8 cellular contexts compared by ENCODE assay signal in the genomic region with DNA sequence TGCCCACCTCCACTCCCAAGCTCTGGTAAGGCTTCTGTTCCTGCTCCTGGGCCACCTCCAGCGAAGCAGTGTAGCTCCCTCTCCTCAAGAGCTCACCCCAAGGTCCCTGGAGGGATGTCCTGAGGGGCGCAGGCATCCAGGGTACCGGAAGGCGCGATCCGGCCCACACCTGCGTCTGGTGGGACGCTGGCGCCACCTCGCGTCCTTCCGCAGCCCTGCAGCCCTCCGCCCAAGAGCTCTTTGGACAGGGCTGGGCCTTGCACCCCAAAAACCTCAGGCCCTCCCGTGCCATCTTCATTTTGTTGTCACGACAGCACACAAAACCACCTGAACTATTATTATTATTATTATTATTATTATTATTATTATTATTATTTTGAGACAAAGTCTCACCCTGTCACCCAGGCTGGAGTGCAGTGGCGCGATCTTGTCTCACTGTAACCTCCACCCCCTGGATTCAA. TPM values are rescaled to one million over a fixed set of nuclear protein-coding genes. Genes with fewer than 3 reads are reported as not detected.
DNase-seq lines count a peak whose midpoint lies in the region; ATAC-seq and TF ChIP-seq lines count a peak whose summit lies in the region.

No MANE protein-coding gene starts in this region.

- H2BK12ac ChIP-seq in neuronal stem cell (ENCODE audit: low read length): peak overlapping the region; percentile 1

- dilution Hi-C loops in mammary epithelial cell (cut with HindIII; ENCODE audit: low sequenced_read_pairs): no loop called here

- no peak overlapping the region for H3K23ac ChIP-seq in neuronal stem cell (ENCODE audit: low read depth, low read length, poor library complexity)

- ATAC-seq in HG02798 (IDR thresholded peaks at IDR 0.05; ENCODE audit: poor library complexity, unreplicated experiment): no peak

- H4K8ac ChIP-seq in neuronal stem cell (ENCODE audit: low read depth, low read length): no peak overlapping the region

- H3K4ac ChIP-seq in neuronal stem cell (ENCODE audit: low read length): no peak overlapping the region

- H3K27ac ChIP-seq in mammary epithelial cell (ENCODE audit: insufficient read depth, low read depth, low read length) (no peak overlapping the region), neuronal stem cell (replicated peaks; ENCODE audit: low read length) (no peak overlapping the region), vagina (no peak overlapping the region)

- no peaks in the 10 kb centered on the region for H3K79me2 ChIP-seq in mammary epithelial cell (ENCODE audit: insufficient read depth, low read length)

- no peak overlapping the region for H3K4me2 ChIP-seq in mammary epithelial cell (ENCODE audit: insufficient read depth, low read depth, low read length)
- H3K4me2 ChIP-seq in neuronal stem cell (ENCODE audit: insufficient read depth, low read length, poor library complexity, severe bottlenecking): no peak overlapping the region

- no peak overlapping the region for H3K14ac ChIP-seq in neuronal stem cell (ENCODE audit: low read length)

- no peak overlapping the region for H2BK15ac ChIP-seq in neuronal stem cell (ENCODE audit: low read length)

- no peaks in the 10 kb centered on the region for H3K27me3 ChIP-seq in mammary epithelial cell (ENCODE audit: insufficient read depth, low read length)
- no peaks in the 10 kb centered on the region for H3K27me3 ChIP-seq in neuronal stem cell (ENCODE audit: control insufficient read depth in 3 of 3, insufficient read depth in 3 of 3, low read depth in 1 of 3, low read length in 3 of 3)
- H3K27me3 ChIP-seq in vagina: no peaks in the 10 kb centered on the region

- H3K18ac ChIP-seq in neuronal stem cell (ENCODE audit: low read length): peak overlapping the region; percentile 12

- H2BK5ac ChIP-seq in neuronal stem cell (ENCODE audit: low read length): no peak overlapping the region

- peak; percentile 55 for DNase-seq in AG08396 (ENCODE audit: low spot score)
- peak; percentile 51 for DNase-seq in GM12865 (ENCODE audit: low read depth)
- peak; percentile 59 for DNase-seq in RPMI8226
- no peak for DNase-seq in mammary epithelial cell
- DNase-seq in neuronal stem cell (ENCODE audit: low spot score): no peak
- DNase-seq in NCI-H774 (lab: John Stamatoyannopoulos, UW): no peak
- no peak for DNase-seq in vagina (ENCODE audit: extremely low spot score in 2 of 2)

- TF ChIP-seq CTCF in GM12865 (IDR thresholded peaks at IDR 0.05; ENCODE audit: insufficient read depth, low read depth, low read length, missing control alignments) (peak; percentile 89), mammary epithelial cell (conservative IDR thresholded peaks at IDR 0.05 in 1 of 2, IDR thresholded peaks at IDR 0.05 in 1 of 2; ENCODE audit: extremely low read depth in 1 of 2, insufficient read depth in 1 of 2, low read depth in 1 of 2, low read length in 2 of 2) (peak; percentile 70 to 86), vagina (IDR thresholded peaks at IDR 0.05) (peak in 1 of 3 experiments; percentile 21)

- H3K9ac ChIP-seq in mammary epithelial cell (ENCODE audit: insufficient read depth, low read length) (no peak overlapping the region), neuronal stem cell (ENCODE audit: low read depth, low read length, poor library complexity) (no peak overlapping the region)

- H3K4me3 ChIP-seq in GM12865 (ENCODE audit: low read depth, low read length): no peak overlapping the region
- H3K4me3 ChIP-seq in mammary epithelial cell (replicated peaks in 1 of 3; ENCODE audit: insufficient read depth in 1 of 3, low read depth in 2 of 3, low read length in 3 of 3): no peak overlapping the region
- H3K4me3 ChIP-seq in neuronal stem cell (ENCODE audit: low read length in 2 of 2): no peak overlapping the region
- no peak overlapping the region for H3K4me3 ChIP-seq in vagina

- H4K20me1 ChIP-seq in mammary epithelial cell (ENCODE audit: insufficient read depth, low read length): no peaks in the 10 kb centered on the region

- WGBS in mammary epithelial cell (ENCODE audit: low coverage, missing lambda C conversion rate): 8% methylated on average over 4 of the region's 17 CpGs
- WGBS in neuronal stem cell (ENCODE audit: extremely low coverage in 2 of 2, insufficient read length in 2 of 2, insufficient replicate concordance in 1 of 2), 2 donors: no CpG with 5 or more reads among the region's 17 CpGs

- H2AFZ ChIP-seq in mammary epithelial cell (ENCODE audit: low read depth, low read length) (no peak overlapping the region), neuronal stem cell (ENCODE audit: low read length) (no peak overlapping the region)

- BruUV-seq in mammary epithelial cell (replicated peaks; lab: Mats Ljungman, UMichigan): no TSS peak

- no peak overlapping the region for H2BK120ac ChIP-seq in neuronal stem cell (ENCODE audit: low read depth, low read length)

- in situ Hi-C loops in mammary epithelial cell (cut with MboI; ENCODE audit: low sequenced_read_pairs in 2 of 2): loop anchor here in 1 of 2 donors (10.0 kb wide), 1 partner anchor 937 kb away; no protein-coding TSS in a partner anchor

- peaks cover 4% of the 10 kb centered on the region for H3K4me1 ChIP-seq in mammary epithelial cell (ENCODE audit: insufficient read depth, low read length)
- no peaks in the 10 kb centered on the region for H3K4me1 ChIP-seq in neuronal stem cell (ENCODE audit: control insufficient read depth in 2 of 2, insufficient read depth in 1 of 2, low read depth in 1 of 2, low read length in 2 of 2)
- H3K4me1 ChIP-seq in vagina: peaks cover 10% of the 10 kb centered on the region

- no peak for TF ChIP-seq POLR2A in vagina (IDR thresholded peaks at IDR 0.05)

- H4K91ac ChIP-seq in neuronal stem cell (ENCODE audit: low read depth, low read length, poor library complexity): no peak overlapping the region

- H3K9me3 ChIP-seq in mammary epithelial cell (replicated peaks; ENCODE audit: insufficient read depth, low read length) (no peaks in the 10 kb centered on the region), neuronal stem cell (replicated peaks in 1 of 2; ENCODE audit: control insufficient read depth in 2 of 2, insufficient read depth in 1 of 2, low read depth in 1 of 2, low read length in 2 of 2) (no peaks in the 10 kb centered on the region), vagina (no peaks in the 10 kb centered on the region)

- peaks cover 2% of the 10 kb centered on the region for H3K79me1 ChIP-seq in neuronal stem cell (ENCODE audit: low read depth, low read length)

- CTCF ChIA-PET in mammary epithelial cell (lab: Charles Lee; ENCODE audit: low non-redundant PET): interaction anchor here (0.7 kb wide), 1 partner anchor 929 kb away, joined by 5 read pairs; no protein-coding TSS in a partner anchor

- H3K36me3 ChIP-seq in mammary epithelial cell (ENCODE audit: insufficient read depth, low read length) (no peaks in the 10 kb centered on the region), neuronal stem cell (replicated peaks in 1 of 2; ENCODE audit: control insufficient read depth in 2 of 2, insufficient read depth in 2 of 2, low read length in 2 of 2) (no peaks in the 10 kb centered on the region), vagina (no peaks in the 10 kb centered on the region)

- no peak overlapping the region for H2AK5ac ChIP-seq in neuronal stem cell (ENCODE audit: low read depth, low read length)

- intact Hi-C loops in mammary epithelial cell (cut with micrococcal nuclease) (loop anchor here (1.0 to 10.0 kb wide), 5 partner anchors 920 to 1527 kb away; a partner anchor contains a TSS), vagina (cut with DNase I) (no loop called here)

RNA-seq across cellular contexts. Expression of a gene that starts 49.2 kb away (rescaled TPM):
- total RNA-seq in mammary epithelial cell: not detected
- polyA plus RNA-seq in mammary epithelial cell: not detected
- not detected for polyA minus RNA-seq in mammary epithelial cell
- 0.03 TPM for polyA plus RNA-seq in neuronal stem cell (2013, experiment 1 of 2)
- 0.06 TPM for polyA plus RNA-seq in neuronal stem cell (2013, experiment 2 of 2)
- total RNA-seq in vagina: not detected

Comparison
In these comparisons a context has a peak if more than half of its experiments do, and no peak if none do; other contexts are left out.
1. DNase-seq: peak in AG08396 (single experiment), GM12865 (single experiment) and RPMI8226 (single experiment); none in mammary epithelial cell (single experiment), neuronal stem cell (single experiment), NCI-H774 (single experiment) and vagina (0 of 2).